24 cellular contexts compared by ENCODE assay signal in the genomic region with DNA sequence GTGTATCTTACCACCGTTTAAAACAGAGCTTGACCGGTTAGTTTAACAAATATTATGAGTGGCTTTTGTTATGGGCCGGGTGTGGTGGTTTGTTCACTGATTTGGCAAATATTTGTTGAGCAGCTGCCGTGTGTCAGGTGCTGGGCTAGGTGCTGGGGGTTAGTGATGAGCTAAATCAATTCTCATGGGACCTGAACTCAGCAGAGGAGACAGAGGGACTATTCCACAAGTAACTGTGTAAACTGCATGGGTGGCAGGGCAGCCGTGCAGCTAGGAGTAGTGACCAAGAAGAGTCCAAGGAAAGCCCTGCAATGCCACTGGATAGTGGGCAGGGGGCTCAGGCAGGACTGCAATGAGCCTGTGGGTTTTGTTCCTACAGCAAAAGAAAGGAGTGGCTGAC. TPM values are rescaled to one million over a fixed set of nuclear protein-coding genes. Genes with fewer than 3 reads are reported as not detected.
DNase-seq lines count a peak whose midpoint lies in the region; ATAC-seq and TF ChIP-seq lines count a peak whose summit lies in the region.
"Had no signal": no experiment of that assay in that cellular context is flagged by ENCODE, and none has a peak within 500 bp of the region (broad histone marks: within the 10 kb centered on the region; RNA-seq: fewer than 3 reads in every experiment).

No MANE protein-coding gene starts in this region.

- no peaks in the 10 kb centered on the region for H4K20me1 ChIP-seq in OCI-LY3 (ENCODE audit: insufficient read depth, low read length)

- H3K27ac ChIP-seq in OCI-LY3 (ENCODE audit: low read length): no peak overlapping the region
- H3K27ac ChIP-seq in substantia nigra (ENCODE audit: low read depth, low read length, poor library complexity, severe bottlenecking): no peak overlapping the region
- no peak overlapping the region for H3K27ac ChIP-seq in ovary
- H3K27ac ChIP-seq: hepatocyte, tibial artery, WERI-Rb-1 had no signal

- 0 out of 2 replicates have a peak overlapping the region, but pooled peaks have one; percentile 8 for H3K4me2 ChIP-seq in OCI-LY3 (ENCODE audit: low read length)
- H3K4me2 ChIP-seq: hepatocyte had no signal

- DNase-seq in COR-L47 (lab: John Stamatoyannopoulos, UW) (peak; percentile 19), LNCaP clone FGC (ENCODE audit: low read depth) (peak; percentile 32), memory B cell (ENCODE audit: low spot score in 2 of 2) (no peak), substantia nigra (lab: John Stamatoyannopoulos, UW) (no peak), C1 segment of cervical spinal cord (lab: John Stamatoyannopoulos, UW) (no peak), ovary (no peak)
- DNase-seq: activated CD4-positive, alpha-beta T cell treated with anti-CD3 and anti-CD28 coated beads, Interleukin-2, amount 50 U/mL, for 48 hours; activated naive CD4-positive, alpha-beta T cell treated with anti-CD3 and anti-CD28 coated beads for 36 hours; aorta; CD8-positive, alpha-beta memory T cell; DND-41; immature natural killer cell; MM.1S; NCI-H1694 treated with DMSO at 0.1 percent for 48 hours; NCI-H446 treated with DMSO at 0.1 percent for 48 hours; small intestine; stimulated activated naive CD4-positive, alpha-beta T cell; tibial artery; WERI-Rb-1 had no signal

- ATAC-seq in memory B cell (ENCODE audit: low read depth): peak; percentile 84
- ATAC-seq in HG03469 (IDR thresholded peaks at IDR 0.05; ENCODE audit: unreplicated experiment): no peak

- H3K4me3 Mint-ChIP-seq in memory B cell: no peak overlapping the region
- H3K4me3 Mint-ChIP-seq: activated naive CD4-positive, alpha-beta T cell treated with anti-CD3 and anti-CD28 coated beads for 36 hours; activated T-cell treated with anti-CD3 and anti-CD28 coated beads, Interleukin-2, amount 50 U/mL, for 24 hours; CD8-positive, alpha-beta memory T cell; central memory CD8-positive, alpha-beta T cell; immature natural killer cell had no signal

- H3K4me1 Mint-ChIP-seq in memory B cell: peaks cover 15% of the 10 kb centered on the region
- H3K4me1 Mint-ChIP-seq: central memory CD8-positive, alpha-beta T cell; immature natural killer cell had no signal

- H3K36me3 ChIP-seq in OCI-LY3 (replicated peaks; ENCODE audit: low read depth, low read length) (no peaks in the 10 kb centered on the region), ovary (no peaks in the 10 kb centered on the region)
- H3K36me3 ChIP-seq: tibial artery, WERI-Rb-1 had no signal

- H2AFZ ChIP-seq in OCI-LY3 (ENCODE audit: low read depth, low read length): no peak overlapping the region
- H2AFZ ChIP-seq: hepatocyte had no signal

- WGBS in ovary, 3 donors: 65 to 74% (median 72%) methylated on average over 5 of the region's 5 CpGs

- no peaks in the 10 kb centered on the region for H3K9me3 Mint-ChIP-seq in memory B cell
- H3K9me3 Mint-ChIP-seq: activated naive CD4-positive, alpha-beta T cell treated with anti-CD3 and anti-CD28 coated beads for 36 hours; activated T-cell treated with anti-CD3 and anti-CD28 coated beads, Interleukin-2, amount 50 U/mL, for 24 hours; CD8-positive, alpha-beta memory T cell; central memory CD8-positive, alpha-beta T cell had no signal

- H3K9me3 ChIP-seq in OCI-LY3 (ENCODE audit: insufficient read depth, low read length) (no peaks in the 10 kb centered on the region), ovary (no peaks in the 10 kb centered on the region)
- H3K9me3 ChIP-seq: tibial artery had no signal

- no peak for TF ChIP-seq POLR2A in ovary (IDR thresholded peaks at IDR 0.05)

- H3K27ac Mint-ChIP-seq in memory B cell: no peak overlapping the region
- H3K27ac Mint-ChIP-seq: activated naive CD4-positive, alpha-beta T cell treated with anti-CD3 and anti-CD28 coated beads for 36 hours; activated T-cell treated with anti-CD3 and anti-CD28 coated beads, Interleukin-2, amount 50 U/mL, for 24 hours; immature natural killer cell had no signal

- no peak overlapping the region for H3K9ac ChIP-seq in OCI-LY3 (ENCODE audit: low read length)

- peaks cover 6% of the 10 kb centered on the region; the same call in 1 of the 2 replicates for H3K27me3 ChIP-seq in OCI-LY3 (ENCODE audit: low read depth, low read length)
- no peaks in the 10 kb centered on the region for H3K27me3 ChIP-seq in ovary
- H3K27me3 ChIP-seq: hepatocyte, tibial artery had no signal

- H3K4me3 ChIP-seq in LNCaP clone FGC (ENCODE audit: low read depth, low read length) (no peak overlapping the region), OCI-LY3 (ENCODE audit: low read length) (no peak overlapping the region), ovary (no peak overlapping the region)
- H3K4me3 ChIP-seq: hepatocyte, tibial artery had no signal

- TF ChIP-seq CTCF in LNCaP clone FGC (IDR thresholded peaks at IDR 0.05; ENCODE audit: control insufficient read depth, extremely low read depth, insufficient read depth) (no peak), OCI-LY3 (IDR thresholded peaks at IDR 0.05; ENCODE audit: low read depth, low read length) (no peak), ovary (IDR thresholded peaks at IDR 0.05) (no peak)

- peaks cover 25% of the 10 kb centered on the region for H3K27me3 Mint-ChIP-seq in memory B cell

- H3K36me3 Mint-ChIP-seq in memory B cell: no peaks in the 10 kb centered on the region
- H3K36me3 Mint-ChIP-seq: CD8-positive, alpha-beta memory T cell; immature natural killer cell had no signal

- H3K79me2 ChIP-seq in OCI-LY3 (ENCODE audit: low read length): no peaks in the 10 kb centered on the region
- H3K79me2 ChIP-seq: hepatocyte had no signal

- TF ChIP-seq EP300 in ovary (IDR thresholded peaks at IDR 0.05): no peak

- H3K4me1 ChIP-seq in OCI-LY3 (ENCODE audit: low read length) (peaks cover 5% of the 10 kb centered on the region), ovary (ENCODE audit: insufficient read depth) (no peaks in the 10 kb centered on the region)
- H3K4me1 ChIP-seq: tibial artery had no signal

- intact Hi-C loops in ovary (cut with DNase I): no loop called here

RNA-seq across cellular contexts. Expression of a gene that starts 11.2 kb away (rescaled TPM):
- total RNA-seq in ovary: 10 to 100 TPM; 24.2 to 58.6 (median 37.4) TPM
- 10 to 100 TPM; 18.9 to 61.5 TPM for polyA plus RNA-seq in ovary

RNA-seq across cellular contexts. Expression of a gene that starts 45.1 kb away (rescaled TPM):
- 10 to 100 TPM; 18.7 to 41.4 (median 23.4) TPM for total RNA-seq in ovary
- polyA plus RNA-seq in ovary: 1 to 10 TPM; 4.1 to 6.2 TPM

Comparison
In these comparisons a context has a peak if more than half of its experiments do, and no peak if none do; other contexts are left out.
1. DNase-seq: peak in COR-L47 (single experiment) and LNCaP clone FGC (single experiment); none in memory B cell (0 of 2), substantia nigra (0 of 49), C1 segment of cervical spinal cord (0 of 14) and ovary (0 of 5).